ENCODE assay signal across 8 cellular contexts in the genomic region with DNA sequence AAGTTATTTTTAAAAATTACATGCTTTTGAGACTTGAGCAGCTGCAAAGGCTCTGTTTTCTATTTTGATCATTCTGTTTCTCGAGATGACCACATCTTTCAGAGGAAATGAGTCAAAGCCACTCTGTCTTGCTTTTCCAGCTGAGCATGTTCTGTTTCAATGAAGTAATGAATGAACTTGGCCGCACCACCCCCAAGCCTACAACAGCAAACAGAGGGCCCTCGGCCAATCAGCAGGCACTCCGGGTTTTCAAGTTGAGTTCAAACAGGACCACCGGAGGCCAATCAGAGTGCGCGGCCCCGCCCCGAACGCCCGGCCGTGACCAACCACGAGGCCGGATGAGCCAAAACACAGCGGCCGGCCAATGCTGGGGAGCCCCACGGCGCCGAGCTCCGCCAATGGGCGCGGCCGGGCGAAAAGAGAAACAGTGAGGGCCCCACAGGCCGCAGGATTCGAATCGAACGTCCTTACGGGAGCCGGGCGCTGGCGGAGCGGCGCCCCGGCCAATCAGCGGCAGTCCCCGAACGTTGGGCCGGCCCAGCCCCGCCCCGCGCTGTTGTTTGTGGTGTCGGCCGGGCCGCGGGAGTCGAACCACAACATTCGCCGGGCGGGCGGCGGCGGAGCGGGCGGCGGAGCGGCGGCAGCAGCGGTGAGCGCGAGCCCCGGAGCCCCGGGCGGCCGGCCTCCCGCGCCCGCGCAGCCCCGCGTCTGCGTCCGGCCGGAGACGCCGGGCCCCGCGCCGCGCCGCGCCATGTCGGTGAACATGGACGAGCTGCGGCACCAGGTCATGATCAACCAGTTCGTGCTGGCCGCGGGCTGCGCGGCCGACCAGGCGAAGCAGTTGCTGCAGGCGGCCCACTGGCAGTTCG. TPM values are rescaled to one million over a fixed set of nuclear protein-coding genes. Genes with fewer than 3 reads are reported as not detected.
DNase-seq lines count a peak whose midpoint lies in the region; ATAC-seq and TF ChIP-seq lines count a peak whose summit lies in the region.

UBALD2 (plus strand) TSS at position 594 of the 869 bp plus-strand sequence; CDS start at position 752, 158 bp downstream.

- peak within 1 kb of the TSS; percentile 89 to 90 for H3K27ac ChIP-seq in ascending aorta
- H3K27ac ChIP-seq in right cardiac atrium (ENCODE audit: low read length), result peak within 1 kb of the TSS; percentile 65
- H3K27ac ChIP-seq in uterus, result peak within 1 kb of the TSS; percentile 83 to 92

- peak; percentile 79 for ATAC-seq in GM18502 (IDR thresholded peaks at IDR 0.05; ENCODE audit: poor library complexity, unreplicated experiment)
- ATAC-seq in HG02970 (IDR thresholded peaks at IDR 0.05; ENCODE audit: low FRiP score, unreplicated experiment), result peak; percentile 74
- ATAC-seq in right cardiac atrium, result peak; percentile 96 to 97

- H3K4me1 ChIP-seq in ascending aorta (peaks cover 0 to 26% of the 10 kb centered on the region in 2 donors), right cardiac atrium (ENCODE audit: control insufficient read depth, insufficient read depth, low read length) (peaks cover 9% of the 10 kb centered on the region), uterus (peaks cover 0 to 23% of the 10 kb centered on the region in 2 donors)

- H3K9me3 Mint-ChIP-seq in T-helper 2 cell treated with Interferon-gamma antibody and Interleukin-4, amounts not matched to agents 5 μg/mL and 100 μg/mL, for 36 hours, result no peaks in the 10 kb centered on the region

- H3K27me3 ChIP-seq in ascending aorta, result no peaks in the 10 kb centered on the region
- no peaks in the 10 kb centered on the region for H3K27me3 ChIP-seq in right cardiac atrium (ENCODE audit: control insufficient read depth, insufficient read depth)
- no peaks in the 10 kb centered on the region for H3K27me3 ChIP-seq in uterus

- DNase-seq in NCI-H1930 (lab: John Stamatoyannopoulos, UW) (peak; percentile 97), ascending aorta (ENCODE audit: low spot score in 2 of 2) (peak; percentile 99 to 100), right cardiac atrium (peak; percentile 100), pulmonary artery endothelial cell (ENCODE audit: low read depth, low spot score) (peak; percentile 99), uterus (peak; percentile 99)
- DNase-seq in T-helper 2 cell treated with Interferon-gamma antibody and Interleukin-4, amounts not matched to agents 5 μg/mL and 100 μg/mL, for 36 hours (ENCODE audit: low spot score), result peak; percentile 100

- no peaks in the 10 kb centered on the region for H3K9me3 ChIP-seq in ascending aorta
- H3K9me3 ChIP-seq in right cardiac atrium (ENCODE audit: control insufficient read depth, low read length), result no peaks in the 10 kb centered on the region
- no peaks in the 10 kb centered on the region for H3K9me3 ChIP-seq in uterus

- H3K27me3 Mint-ChIP-seq in T-helper 2 cell treated with Interferon-gamma antibody and Interleukin-4, amounts not matched to agents 5 μg/mL and 100 μg/mL, for 36 hours (ENCODE audit: low read depth), result no peaks in the 10 kb centered on the region

- intact Hi-C loops in ascending aorta (cut with DNase I), result loop anchor here (2.0 to 10.0 kb wide), 3 partner anchors 24 to 1230 kb away; partner anchors contain the start of genes ACOX1, RNF157 and TEN1
- intact Hi-C loops in right cardiac atrium (cut with DNase I), result no loop called here
- intact Hi-C loops in uterus (cut with DNase I; ENCODE audit: low total_unique reads), result no loop called here

- H3K4me3 Mint-ChIP-seq in T-helper 2 cell treated with Interferon-gamma antibody and Interleukin-4, amounts not matched to agents 5 μg/mL and 100 μg/mL, for 36 hours, result peak within 1 kb of the TSS; percentile 94

- under 1% methylated on average over 94 of the region's 94 CpGs for WGBS in right cardiac atrium

- H3K36me3 Mint-ChIP-seq in T-helper 2 cell treated with Interferon-gamma antibody and Interleukin-4, amounts not matched to agents 5 μg/mL and 100 μg/mL, for 36 hours (ENCODE audit: low read depth), result peaks cover 34% of the 10 kb centered on the region

- H3K4me3 ChIP-seq in ascending aorta, result peak within 1 kb of the TSS; percentile 74 to 95
- peak within 1 kb of the TSS; percentile 94 for H3K4me3 ChIP-seq in right cardiac atrium (ENCODE audit: low read length)
- H3K4me3 ChIP-seq in uterus, result peak within 1 kb of the TSS; percentile 57 to 95

- H3K4me1 Mint-ChIP-seq in T-helper 2 cell treated with Interferon-gamma antibody and Interleukin-4, amounts not matched to agents 5 μg/mL and 100 μg/mL, for 36 hours (ENCODE audit: low read depth), result peaks cover 52% of the 10 kb centered on the region

- peak; percentile 88 to 92 for TF ChIP-seq POLR2A in uterus (IDR thresholded peaks at IDR 0.05)

- TF ChIP-seq CTCF in ascending aorta (IDR thresholded peaks at IDR 0.05) (no peak), uterus (IDR thresholded peaks at IDR 0.05) (peak in 1 of 4 experiments; percentile 46)

- peaks cover 2 to 8% of the 10 kb centered on the region in 2 donors for H3K36me3 ChIP-seq in ascending aorta
- H3K36me3 ChIP-seq in uterus, result no peaks in the 10 kb centered on the region

- peak within 1 kb of the TSS; percentile 91 for H3K27ac Mint-ChIP-seq in T-helper 2 cell treated with Interferon-gamma antibody and Interleukin-4, amounts not matched to agents 5 μg/mL and 100 μg/mL, for 36 hours

RNA-seq across cellular contexts. Expression of gene UBALD2, which starts in this region (rescaled TPM):
- total RNA-seq in ascending aorta (15.9 TPM), right cardiac atrium (10 to 100 TPM; 19.8 to 28.9 (median 24.5) TPM), pulmonary artery endothelial cell (9.3 and 14.2 TPM in 2 replicates), uterus (10 to 100 TPM in 2 of 4 donors, 1 to 10 TPM in 2; 2.0 to 17.4 (median 9.2) TPM)
- polyA plus RNA-seq in right cardiac atrium, result 19.5 TPM

Comparison
In these comparisons a context has a peak if more than half of its experiments do, and no peak if none do; other contexts are left out.
1. Peak in every context shown above with its lines: DNase-seq, ATAC-seq, H3K4me3 ChIP-seq and H3K27ac ChIP-seq.